23 cellular contexts compared by ENCODE assay signal in the genomic region with DNA sequence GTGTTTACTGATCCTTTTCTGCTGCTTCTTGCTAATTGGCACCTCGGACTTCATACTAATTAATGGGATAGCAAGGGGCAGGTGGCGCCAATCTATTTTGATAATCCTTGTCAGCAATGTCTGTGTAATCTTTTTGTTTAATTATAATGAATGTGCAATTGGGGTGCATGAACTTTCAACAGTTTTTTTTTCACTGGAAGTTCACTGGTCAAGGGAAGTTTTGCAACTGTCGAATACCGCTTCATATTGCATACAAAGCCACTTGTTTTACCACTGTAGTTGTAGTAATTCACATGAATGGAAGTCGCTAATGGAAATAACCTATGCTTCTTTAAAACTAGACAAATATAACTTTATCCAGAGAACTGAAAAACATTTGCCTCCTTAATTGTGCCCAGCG.
"Had no signal": no experiment of that assay in that cellular context is flagged by ENCODE, and none has a peak within 500 bp of the region (broad histone marks: within the 10 kb centered on the region; RNA-seq: fewer than 3 reads in every experiment).

No MANE protein-coding gene starts in this region.

- H3K27me3 Mint-ChIP-seq: type B pancreatic cell had no signal

- FAIRE-seq: endometrium, frontal cortex, keratinocyte had no signal

- H3K9me3 ChIP-seq: breast epithelium, prostate gland, sigmoid colon, stomach had no signal

- H3K4me3 ChIP-seq: breast epithelium, coronary artery, prostate gland, sigmoid colon, stomach had no signal

- H3K27me3 ChIP-seq: breast epithelium, sigmoid colon, stomach had no signal

- H3K4me1 Mint-ChIP-seq: stimulated activated effector memory CD8-positive, alpha-beta T cell treated with anti-CD3 and anti-CD28 coated beads, Interleukin-12 subunit alpha, Interleukin-12 subunit beta, amount 100 ng/mL, for 72 hours had no signal

- H3K4me3 Mint-ChIP-seq: mesothelial cell of epicardium; nephron progenitor cell; stimulated activated effector memory CD8-positive, alpha-beta T cell treated with anti-CD3 and anti-CD28 coated beads, Interleukin-12 subunit alpha, Interleukin-12 subunit beta, amount 100 ng/mL, for 72 hours; type B pancreatic cell had no signal

- H3K36me3 Mint-ChIP-seq: mesothelial cell of epicardium; stimulated activated effector memory CD8-positive, alpha-beta T cell treated with anti-CD3 and anti-CD28 coated beads, Interleukin-12 subunit alpha, Interleukin-12 subunit beta, amount 100 ng/mL, for 72 hours; type B pancreatic cell had no signal

- H3K27ac Mint-ChIP-seq: mesothelial cell of epicardium; nephron progenitor cell; stimulated activated effector memory CD8-positive, alpha-beta T cell treated with anti-CD3 and anti-CD28 coated beads, Interleukin-12 subunit alpha, Interleukin-12 subunit beta, amount 100 ng/mL, for 72 hours; type B pancreatic cell had no signal

- H3K9me3 Mint-ChIP-seq: mesothelial cell of epicardium, nephron progenitor cell, type B pancreatic cell had no signal

- H3K4me1 ChIP-seq: breast epithelium, prostate gland, sigmoid colon had no signal

- DNase-seq: activated CD4-positive, alpha-beta T cell treated with anti-CD3 and anti-CD28 coated beads for 1 hour; activated CD8-positive, alpha-beta memory T cell treated with anti-CD3 and anti-CD28 coated beads for 24 hours; activated CD8-positive, alpha-beta memory T cell treated with anti-CD3 and anti-CD28 coated beads, Interleukin-2, amount 50 U/mL, for 48 hours; activated effector memory CD4-positive, alpha-beta T cell treated with anti-CD3 and anti-CD28 coated beads, Interleukin-2, amount 50 U/mL, for 16 hours; activated naive CD4-positive, alpha-beta T cell treated with anti-CD3 and anti-CD28 coated beads, Interleukin-2, amount 50 U/mL, for 16 hours; activated T-cell treated with anti-CD3 and anti-CD28 coated beads, Interleukin-2, amount 50 U/mL, for 48 hours; aorta; erythroblast; nephron progenitor cell; nucleus accumbens; sigmoid colon; stimulated activated CD4-positive, alpha-beta T cell treated with anti-CD3 and anti-CD28 coated beads, Interleukin-4, amount 100 ng/mL, for 24 hours; stomach had no signal

- H3K27ac ChIP-seq: breast epithelium, coronary artery, prostate gland, sigmoid colon, stomach, VCaP had no signal

- ATAC-seq: stimulated activated effector memory CD8-positive, alpha-beta T cell treated with anti-CD3 and anti-CD28 coated beads, Interleukin-12 subunit alpha, Interleukin-12 subunit beta, amount 100 ng/mL, for 72 hours had no signal

- H3K36me3 ChIP-seq: breast epithelium, prostate gland, sigmoid colon, stomach had no signal
